14 cellular contexts compared by ENCODE assay signal in genomic region chr2:28746504-28747111, GRCh38. TPM values are rescaled to one million over a fixed set of nuclear protein-coding genes. Genes with fewer than 3 reads are reported as not detected.
DNase-seq lines count a peak whose midpoint lies in the region; ATAC-seq and TF ChIP-seq lines count a peak whose summit lies in the region.
"Had no signal": no experiment of that assay in that cellular context is flagged by ENCODE, and none has a peak within 500 bp of the region (broad histone marks: within the 10 kb centered on the region; RNA-seq: fewer than 3 reads in every experiment).

No MANE protein-coding gene starts in this region.

- H3K9me3 ChIP-seq in ascending aorta (no peaks in the 10 kb centered on the region), thoracic aorta (no peaks in the 10 kb centered on the region)

- H3K27ac ChIP-seq in 22Rv1 (peak overlapping the region; percentile 39; the same call in 1 of the 2 replicates), ascending aorta (peak overlapping the region; percentile 100), thoracic aorta (peak overlapping the region; percentile 100)

- TF ChIP-seq CTCF in 22Rv1 (IDR thresholded peaks at IDR 0.05) (no peak), ascending aorta (IDR thresholded peaks at IDR 0.05) (no peak), thoracic aorta (IDR thresholded peaks at IDR 0.05) (no peak)

- ATAC-seq in thoracic aorta (ENCODE audit: insufficient number of reproducible peaks, low FRiP score, low read depth) (no peak), HG02840 (IDR thresholded peaks at IDR 0.05; ENCODE audit: low FRiP score, unreplicated experiment) (no peak), GM21529 (IDR thresholded peaks at IDR 0.05; ENCODE audit: unreplicated experiment) (no peak)
- ATAC-seq: GM12878, PC-3 had no signal

- H3K36me3 ChIP-seq in ascending aorta (no peaks in the 10 kb centered on the region), thoracic aorta (no peaks in the 10 kb centered on the region)

- H3K4me3 ChIP-seq in ascending aorta: no peak overlapping the region
- H3K4me3 ChIP-seq in thoracic aorta: no peak overlapping the region
- H3K4me3 ChIP-seq: GM12878 had no signal

- H3K27me3 ChIP-seq in ascending aorta (no peaks in the 10 kb centered on the region), thoracic aorta (replicated peaks; ENCODE audit: insufficient read depth) (no peaks in the 10 kb centered on the region)

- DNase-seq in ascending aorta (ENCODE audit: low spot score in 2 of 2) (no peak), myocyte (ENCODE audit: low read depth) (peak; percentile 11), thoracic aorta (ENCODE audit: low spot score) (no peak), GM19240 (ENCODE audit: insufficient read length, low spot score) (no peak)
- DNase-seq: AML-193; CD4-positive, CD25-positive, alpha-beta regulatory T cell; NCI-H1436 treated with DMSO at 0.1 percent for 48 hours; NCI-H2081; NCI-H526 treated with DMSO at 0.1 percent for 48 hours; PC-3 had no signal

- peaks cover 24 to 54% of the 10 kb centered on the region in 2 donors for H3K4me1 ChIP-seq in ascending aorta
- peaks cover 38 to 66% of the 10 kb centered on the region in 2 donors for H3K4me1 ChIP-seq in thoracic aorta (ENCODE audit: control insufficient read depth in 1 of 2, low read depth in 2 of 2)

- intact Hi-C loops in ascending aorta (cut with DNase I): no loop called here

RNA-seq across cellular contexts. Expression of gene PPP1CB, which starts 5.0 kb away (rescaled TPM):
- total RNA-seq in ascending aorta: 196 TPM
- total RNA-seq in myocyte: 212 and 270 TPM in 2 replicates
- 70.9 TPM for polyA plus RNA-seq in myocyte (2012)
- total RNA-seq in thoracic aorta: 100 to 1,000 TPM; 326 to 585 TPM

Comparison
In these comparisons a context has a peak if more than half of its experiments do, and no peak if none do; other contexts are left out.
1. H3K27ac ChIP-seq: peak in every context shown above with its lines; median percentile 100 in ascending aorta; 100 in thoracic aorta; 39 in 22Rv1.